ENCODE assay signal across 2 cellular contexts in genomic region chr2:88423733-88424132, GRCh38.
TF ChIP-seq lines count a peak whose summit lies in the region.

No MANE protein-coding gene starts in this region.

TF ChIP-seq in HepG2, 621 proteins besides CTCF, POLR2A, EP300 and RAD21:
- TF ChIP-seq CEBPG (CRISPR knock-in tag; IDR thresholded peaks at IDR 0.05) (no peak), AFF4 (CRISPR knock-in tag; IDR thresholded peaks at IDR 0.05) (no peak), GATAD1 (CRISPR knock-in tag; IDR thresholded peaks at IDR 0.05) (no peak), PATZ1 (CRISPR knock-in tag; IDR thresholded peaks at IDR 0.05) (no peak), ZNF557 (CRISPR knock-in tag; IDR thresholded peaks at IDR 0.05) (no peak), KDM1A (CRISPR knock-in tag; IDR thresholded peaks at IDR 0.05) (no peak), ATF7 (IDR thresholded peaks at IDR 0.05) (peak; percentile 61), ATF7 (CRISPR knock-in tag; IDR thresholded peaks at IDR 0.05) (no peak), CEBPB (IDR thresholded peaks at IDR 0.05; ENCODE audit: borderline replicate concordance, low read depth, low read length) (peak; percentile 45; the same call in 1 of the 2 replicates)
TF ChIP-seq in HepG2: peak in this region for 2.

TF ChIP-seq in K562, 482 proteins besides CTCF, POLR2A, EP300 and RAD21:
- TF ChIP-seq TCF7 (IDR thresholded peaks at IDR 0.05; ENCODE audit: borderline replicate concordance) (no peak), CEBPB (tag; IDR thresholded peaks at IDR 0.05) (peak; percentile 31; the same call in 1 of the 2 replicates), POLR3G (IDR thresholded peaks at IDR 0.05; ENCODE audit: extremely low read depth, insufficient read length, insufficient replicate concordance) (no peak), CEBPG (CRISPR knock-in tag; IDR thresholded peaks at IDR 0.05) (no peak), CEBPG (tag; conservative IDR thresholded peaks at IDR 0.05 in 1 of 2, IDR thresholded peaks at IDR 0.05 in 1 of 2) (peak; percentile 31 to 75; a peak in 2 of 4 replicates), ARNT (IDR thresholded peaks at IDR 0.05) (no peak)
